ENCODE assay signal across 1 cellular context in the genomic region with DNA sequence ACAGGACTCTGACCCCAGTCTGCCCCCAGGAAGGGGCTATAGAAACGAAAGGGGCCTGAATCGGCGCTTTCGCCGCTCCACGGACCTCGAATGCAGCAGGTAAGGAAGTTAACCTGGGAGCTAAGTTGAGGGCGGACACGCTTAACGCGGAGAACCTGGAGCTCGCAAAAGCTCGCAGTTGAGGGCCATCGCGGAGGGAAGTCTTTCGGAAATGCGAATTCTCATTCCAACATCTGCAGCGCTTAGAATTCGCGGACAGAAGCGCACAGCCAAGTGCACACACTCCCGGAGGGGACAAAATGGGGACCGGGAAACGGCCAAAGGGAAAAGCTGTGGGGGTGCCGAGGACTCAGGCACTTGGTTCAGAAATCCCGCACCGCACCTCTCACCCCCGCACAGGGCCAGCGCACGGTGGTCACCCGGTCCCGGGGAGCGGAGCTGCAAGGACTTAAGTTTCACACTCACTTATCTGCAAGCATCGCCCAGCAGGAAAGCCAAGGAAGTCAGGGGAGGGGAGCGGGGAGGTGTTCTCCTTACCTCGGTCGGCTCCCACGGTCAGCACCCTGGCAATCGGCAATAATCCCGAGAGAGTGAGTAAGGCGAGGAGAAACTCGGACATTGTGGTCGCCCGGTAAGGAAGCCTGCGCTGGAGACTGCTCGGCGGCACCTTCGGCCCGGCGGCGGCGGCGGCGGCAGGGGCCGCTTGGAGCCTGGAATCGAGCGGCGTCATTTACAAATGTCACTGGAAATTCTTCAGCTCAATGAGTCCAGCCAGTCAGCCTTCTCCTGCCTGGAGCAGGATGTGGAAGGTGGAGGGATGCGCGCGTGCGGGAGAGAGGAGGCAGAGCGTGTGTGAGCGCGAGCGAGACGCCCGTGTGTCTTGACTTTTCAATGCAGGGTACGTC.
TF ChIP-seq lines count a peak whose summit lies in the region.

No MANE protein-coding gene starts in this region.

TF ChIP-seq in SK-N-SH treated with all-trans-retinoic acid at 6 μM for 48 hours, 23 proteins besides CTCF, POLR2A, EP300 and RAD21 (continued from another document):
- TF ChIP-seq CREB5 (CRISPR knock-in tag; IDR thresholded peaks at IDR 0.05; ENCODE audit: low read depth) (no peak), CSDC2 (CRISPR knock-in tag; IDR thresholded peaks at IDR 0.05) (no peak)
